14 cellular contexts compared by ENCODE assay signal in genomic region chr4:33837043-33837442, GRCh38.
DNase-seq lines count a peak whose midpoint lies in the region; FAIRE-seq and TF ChIP-seq lines count a peak whose summit lies in the region.
"Had no signal": no experiment of that assay in that cellular context is flagged by ENCODE, and none has a peak within 500 bp of the region (broad histone marks: within the 10 kb centered on the region; RNA-seq: fewer than 3 reads in every experiment).

No MANE protein-coding gene starts in this region.

- H2BK5ac ChIP-seq in H9 (ENCODE audit: insufficient read length, low read length) = no peak overlapping the region

- H3K4me1 Mint-ChIP-seq in H9 = peaks cover 13 to 16% of the 10 kb centered on the region in 2 experiments
- H3K4me1 Mint-ChIP-seq in activated CD4-positive, alpha-beta T cell treated with anti-CD3 and anti-CD28 coated beads, Interleukin-2, amount 10 ng/mL, durations not matched to agents 24 days and 14 days = no peaks in the 10 kb centered on the region
- H3K4me1 Mint-ChIP-seq: B cell, memory B cell had no signal

- no peak overlapping the region for H4K91ac ChIP-seq in H9 (ENCODE audit: insufficient read length, low read depth, low read length)

- no peak overlapping the region for H2BK12ac ChIP-seq in H9 (ENCODE audit: insufficient read length, low read depth, low read length)

- H3K23me2 ChIP-seq in H9 (ENCODE audit: insufficient read length, low read depth, low read length, poor library complexity, severe bottlenecking) = no peaks in the 10 kb centered on the region

- H3K56ac ChIP-seq in H9 (ENCODE audit: insufficient read length, low read depth, low read length) = no peak overlapping the region

- H3K36me3 ChIP-seq in mammary epithelial cell (ENCODE audit: insufficient read depth, low read length) (no peaks in the 10 kb centered on the region), kidney epithelial cell (ENCODE audit: control insufficient read depth, insufficient read depth, low read length) (no peaks in the 10 kb centered on the region)
- H3K36me3 ChIP-seq: ovary had no signal

- H3K4me3 ChIP-seq in mammary epithelial cell (replicated peaks in 1 of 3; ENCODE audit: insufficient read depth in 1 of 3, low read depth in 2 of 3, low read length in 3 of 3) = no peak overlapping the region
- H3K4me3 ChIP-seq in kidney epithelial cell (ENCODE audit: low read depth, low read length) = no peak overlapping the region
- H3K4me3 ChIP-seq: ovary had no signal

- H3K79me1 ChIP-seq in H9 (ENCODE audit: insufficient read depth, low read depth, low read length, poor library complexity, severe bottlenecking) = no peaks in the 10 kb centered on the region

- H3K27ac Mint-ChIP-seq in H9 = no peak overlapping the region
- no peak overlapping the region for H3K27ac Mint-ChIP-seq in activated CD4-positive, alpha-beta T cell treated with anti-CD3 and anti-CD28 coated beads, Interleukin-2, amount 10 ng/mL, durations not matched to agents 24 days and 14 days
- H3K27ac Mint-ChIP-seq: B cell, memory B cell had no signal

- H3T11ph ChIP-seq in H9 (ENCODE audit: low read length) = no peak overlapping the region

- no peaks in the 10 kb centered on the region for H3K27me3 Mint-ChIP-seq in H9 (ENCODE audit: low read depth)
- H3K27me3 Mint-ChIP-seq in activated CD4-positive, alpha-beta T cell treated with anti-CD3 and anti-CD28 coated beads, Interleukin-2, amount 10 ng/mL, durations not matched to agents 24 days and 14 days = no peaks in the 10 kb centered on the region
- H3K27me3 Mint-ChIP-seq: B cell, memory B cell had no signal

- peak; percentile 76 for FAIRE-seq in HTR-8/SVneo (lab: Jason Lieb, UNC)

- CTCF ChIA-PET in mammary epithelial cell (lab: Charles Lee; ENCODE audit: low non-redundant PET) = no interaction called here

- dilution Hi-C loops in mammary epithelial cell (cut with HindIII; ENCODE audit: low sequenced_read_pairs) = no loop called here

- intact Hi-C loops in mammary epithelial cell (cut with micrococcal nuclease) = no loop called here
- intact Hi-C loops in activated CD4-positive, alpha-beta T cell treated with anti-CD3 and anti-CD28 coated beads, Interleukin-2, amount 10 ng/mL, durations not matched to agents 24 days and 14 days (cut with micrococcal nuclease) = no loop called here

- H3K27me3 ChIP-seq in mammary epithelial cell (ENCODE audit: insufficient read depth, low read length) = no peaks in the 10 kb centered on the region
- H3K27me3 ChIP-seq in kidney epithelial cell (ENCODE audit: control insufficient read depth, insufficient read depth, low read length) = no peaks in the 10 kb centered on the region
- H3K27me3 ChIP-seq in H9 (ENCODE audit: insufficient read depth, low read length) = no peaks in the 10 kb centered on the region
- H3K27me3 ChIP-seq: ovary had no signal

- peaks cover 9 to 11% of the 10 kb centered on the region in 2 experiments; a peak in 4 of 5 replicates for H3K9me3 Mint-ChIP-seq in H9
- H3K9me3 Mint-ChIP-seq in activated CD4-positive, alpha-beta T cell treated with anti-CD3 and anti-CD28 coated beads, Interleukin-2, amount 10 ng/mL, durations not matched to agents 24 days and 14 days = peaks cover 2% of the 10 kb centered on the region

- no peak overlapping the region for H3K18ac ChIP-seq in H9 (ENCODE audit: insufficient read length, low read depth, low read length)

- no peak overlapping the region for H2BK15ac ChIP-seq in H9 (ENCODE audit: low read depth, low read length)

- TF ChIP-seq CTCF in mammary epithelial cell (conservative IDR thresholded peaks at IDR 0.05 in 1 of 2, IDR thresholded peaks at IDR 0.05 in 1 of 2; ENCODE audit: extremely low read depth in 1 of 2, insufficient read depth in 1 of 2, low read depth in 1 of 2, low read length in 2 of 2) (no peak), kidney epithelial cell (IDR thresholded peaks at IDR 0.05; ENCODE audit: insufficient read depth, low read length, poor library complexity, severe bottlenecking) (no peak), H9 (conservative IDR thresholded peaks at IDR 0.05) (no peak)

- BruUV-seq in mammary epithelial cell (replicated peaks; lab: Mats Ljungman, UMichigan) = no TSS peak

- no peak overlapping the region for H3K14ac ChIP-seq in H9 (ENCODE audit: insufficient read depth, low read length)

- DNase-seq in AG08396 (ENCODE audit: low spot score) = peak; percentile 2
- DNase-seq in HTR-8/SVneo (ENCODE audit: insufficient read length, low spot score) = peak; percentile 19
- peak; percentile 28 for DNase-seq in mammary epithelial cell
- DNase-seq in kidney epithelial cell (ENCODE audit: low read depth) = peak; percentile 45
- DNase-seq in GDM1 (lab: John Stamatoyannopoulos, UW) = no peak
- DNase-seq in RPMI8226 = no peak
- no peak for DNase-seq in H9
- no peak for DNase-seq in activated CD4-positive, alpha-beta T cell treated with anti-CD3 and anti-CD28 coated beads, Interleukin-2, amount 10 ng/mL, durations not matched to agents 24 days and 14 days
- DNase-seq: effector CD8-positive, alpha-beta T cell; GF-D8; NCI-H345; ovary had no signal

- H4K8ac ChIP-seq in H9 (replicated peaks; ENCODE audit: insufficient read length, low read depth, low read length) = no peak overlapping the region

- H2AK5ac ChIP-seq in H9 (ENCODE audit: insufficient read length, low read length) = no peak overlapping the region

- 37% methylated on average over 1 of the region's 1 CpG for WGBS in mammary epithelial cell (ENCODE audit: low coverage, missing lambda C conversion rate)
- WGBS in H9 (ENCODE audit: extremely low coverage, insufficient read length, low lambda C conversion rate) = 100% methylated on average over 1 of the region's 1 CpG

- in situ Hi-C loops in mammary epithelial cell (cut with MboI; ENCODE audit: low sequenced_read_pairs in 2 of 2) = no loop called here

- no peak overlapping the region for H3K4me3 Mint-ChIP-seq in H9
- no peak overlapping the region for H3K4me3 Mint-ChIP-seq in activated CD4-positive, alpha-beta T cell treated with anti-CD3 and anti-CD28 coated beads, Interleukin-2, amount 10 ng/mL, durations not matched to agents 24 days and 14 days
- H3K4me3 Mint-ChIP-seq: B cell, memory B cell had no signal

- no peak overlapping the region for H3K23ac ChIP-seq in H9 (ENCODE audit: insufficient read length, low read depth, low read length)

- H3K27ac ChIP-seq in mammary epithelial cell (ENCODE audit: insufficient read depth, low read depth, low read length) (no peak overlapping the region), H9 (ENCODE audit: insufficient read length, low read depth, low read length) (no peak overlapping the region)
- H3K27ac ChIP-seq: ovary had no signal

- H4K20me1 ChIP-seq in mammary epithelial cell (ENCODE audit: insufficient read depth, low read length) (no peaks in the 10 kb centered on the region), H9 (ENCODE audit: control insufficient read depth, insufficient read depth, insufficient read length) (no peaks in the 10 kb centered on the region)

- H3K36me3 Mint-ChIP-seq in H9 (ENCODE audit: insufficient read depth in 1 of 3, low read depth in 3 of 3) = peaks cover 10 to 18% (median 14%) of the 10 kb centered on the region in 3 experiments
- no peaks in the 10 kb centered on the region for H3K36me3 Mint-ChIP-seq in activated CD4-positive, alpha-beta T cell treated with anti-CD3 and anti-CD28 coated beads, Interleukin-2, amount 10 ng/mL, durations not matched to agents 24 days and 14 days (ENCODE audit: low read depth)
- H3K36me3 Mint-ChIP-seq: memory B cell had no signal

- no peak overlapping the region for H2BK120ac ChIP-seq in H9 (ENCODE audit: low read depth, low read length, poor library complexity, severe bottlenecking)

- H3K9ac ChIP-seq in mammary epithelial cell (ENCODE audit: insufficient read depth, low read length) = no peak overlapping the region
- H3K9ac ChIP-seq in H9 (ENCODE audit: extremely low read depth, insufficient read length, low read length) = no peak overlapping the region

- H4K5ac ChIP-seq in H9 (ENCODE audit: insufficient read length, low read depth, low read length) = no peak overlapping the region

- no peak overlapping the region for H2AFZ ChIP-seq in mammary epithelial cell (ENCODE audit: low read depth, low read length)
- no peak overlapping the region for H2AFZ ChIP-seq in H9 (ENCODE audit: low read length)

- no peak overlapping the region for H3K4ac ChIP-seq in H9 (ENCODE audit: low read depth, low read length)

- H3K9me3 ChIP-seq in mammary epithelial cell (replicated peaks; ENCODE audit: insufficient read depth, low read length) (no peaks in the 10 kb centered on the region), H9 (ENCODE audit: control insufficient read depth, low read depth, low read length) (no peaks in the 10 kb centered on the region)
- H3K9me3 ChIP-seq: ovary had no signal

- H2BK20ac ChIP-seq in H9 (ENCODE audit: low read depth, low read length, poor library complexity, severe bottlenecking) = no peak overlapping the region

- no peaks in the 10 kb centered on the region for H3K79me2 ChIP-seq in mammary epithelial cell (ENCODE audit: insufficient read depth, low read length)
- no peaks in the 10 kb centered on the region for H3K79me2 ChIP-seq in H9 (ENCODE audit: insufficient read depth, low read length)

- H3K4me2 ChIP-seq in mammary epithelial cell (ENCODE audit: insufficient read depth, low read depth, low read length) (no peak overlapping the region), H9 (ENCODE audit: insufficient read depth, insufficient read length, low read length) (no peak overlapping the region)

- H3K4me1 ChIP-seq in mammary epithelial cell (ENCODE audit: insufficient read depth, low read length) (no peaks in the 10 kb centered on the region), H9 (ENCODE audit: insufficient read depth, low read length) (no peaks in the 10 kb centered on the region)

Comparison
In these comparisons a context has a peak if more than half of its experiments do, and no peak if none do; other contexts are left out.
1. DNase-seq: peak in AG08396 (single experiment), HTR-8/SVneo (single experiment), mammary epithelial cell (single experiment) and kidney epithelial cell (single experiment); none in GDM1 (single experiment), RPMI8226 (single experiment), H9 (single experiment) and activated CD4-positive, alpha-beta T cell treated with anti-CD3 and anti-CD28 coated beads, Interleukin-2, amount 10 ng/mL, durations not matched to agents 24 days and 14 days (single experiment).